Comparison of ENCODE assay signal across 1 cellular context in the genomic region with DNA sequence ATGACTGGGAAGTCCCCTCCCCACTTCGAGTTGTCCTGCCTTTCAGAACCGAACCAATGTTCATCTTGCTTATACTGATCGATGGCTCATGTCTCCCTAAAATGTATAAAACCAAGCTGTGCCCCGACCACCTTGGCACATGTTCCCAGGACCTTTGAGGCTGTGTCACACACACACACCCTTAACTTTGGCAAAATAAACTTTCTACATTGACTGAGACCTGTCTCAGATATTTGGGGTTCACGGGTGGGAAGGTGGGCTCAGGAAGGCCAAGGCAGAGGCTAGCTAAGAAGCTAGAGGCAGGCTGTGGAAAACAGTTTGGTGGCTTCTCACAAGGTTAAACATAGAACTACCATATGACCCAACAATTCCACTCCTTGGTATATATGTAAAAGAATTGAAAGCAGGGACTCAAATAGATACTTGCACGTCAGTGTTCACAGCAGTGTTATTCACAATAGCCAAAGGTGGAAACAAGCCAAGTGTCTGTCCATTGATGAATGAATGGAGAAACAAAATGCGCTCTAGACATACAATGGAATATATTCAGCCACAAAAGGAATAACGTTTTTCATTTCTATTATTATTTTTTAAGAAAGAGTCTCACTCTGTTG.
TF ChIP-seq lines count a peak whose summit lies in the region.

No MANE protein-coding gene starts in this region.

TF ChIP-seq in GM12878, 131 proteins besides CTCF, POLR2A, EP300 and RAD21 (continued from another document):
- TF ChIP-seq, protein P1, sequence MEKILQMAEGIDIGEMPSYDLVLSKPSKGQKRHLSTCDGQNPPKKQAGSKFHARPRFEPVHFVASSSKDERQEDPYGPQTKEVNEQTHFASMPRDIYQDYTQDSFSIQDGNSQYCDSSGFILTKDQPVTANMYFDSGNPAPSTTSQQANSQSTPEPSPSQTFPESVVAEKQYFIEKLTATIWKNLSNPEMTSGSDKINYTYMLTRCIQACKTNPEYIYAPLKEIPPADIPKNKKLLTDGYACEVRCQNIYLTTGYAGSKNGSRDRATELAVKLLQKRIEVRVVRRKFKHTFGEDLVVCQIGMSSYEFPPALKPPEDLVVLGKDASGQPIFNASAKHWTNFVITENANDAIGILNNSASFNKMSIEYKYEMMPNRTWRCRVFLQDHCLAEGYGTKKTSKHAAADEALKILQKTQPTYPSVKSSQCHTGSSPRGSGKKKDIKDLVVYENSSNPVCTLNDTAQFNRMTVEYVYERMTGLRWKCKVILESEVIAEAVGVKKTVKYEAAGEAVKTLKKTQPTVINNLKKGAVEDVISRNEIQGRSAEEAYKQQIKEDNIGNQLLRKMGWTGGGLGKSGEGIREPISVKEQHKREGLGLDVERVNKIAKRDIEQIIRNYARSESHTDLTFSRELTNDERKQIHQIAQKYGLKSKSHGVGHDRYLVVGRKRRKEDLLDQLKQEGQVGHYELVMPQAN (conservative IDR thresholded peaks at IDR 0.05): no peak
- 0 out of 2 replicates have a peak, but pooled peaks have one; percentile 30 for TF ChIP-seq RAD51 (IDR thresholded peaks at IDR 0.05)
- peak; percentile 44; the same call in 1 of the 2 replicates for TF ChIP-seq CHD2 (IDR thresholded peaks at IDR 0.05; ENCODE audit: borderline replicate concordance, low read depth, low read length)
- TF ChIP-seq, protein P2, sequence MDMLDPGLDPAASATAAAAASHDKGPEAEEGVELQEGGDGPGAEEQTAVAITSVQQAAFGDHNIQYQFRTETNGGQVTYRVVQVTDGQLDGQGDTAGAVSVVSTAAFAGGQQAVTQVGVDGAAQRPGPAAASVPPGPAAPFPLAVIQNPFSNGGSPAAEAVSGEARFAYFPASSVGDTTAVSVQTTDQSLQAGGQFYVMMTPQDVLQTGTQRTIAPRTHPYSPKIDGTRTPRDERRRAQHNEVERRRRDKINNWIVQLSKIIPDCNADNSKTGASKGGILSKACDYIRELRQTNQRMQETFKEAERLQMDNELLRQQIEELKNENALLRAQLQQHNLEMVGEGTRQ (IDR thresholded peaks at IDR 0.05; ENCODE audit: borderline replicate concordance, low read depth, low read length): no peak
- peak; percentile 69; the same call in 1 of the 2 replicates for TF ChIP-seq DPF2 (IDR thresholded peaks at IDR 0.05)
- 0 out of 2 replicates have a peak, but pooled peaks have one; percentile 45 for TF ChIP-seq MEF2A (IDR thresholded peaks at IDR 0.05; ENCODE audit: insufficient read depth, low read depth, low read length)
- peak; percentile 72 for TF ChIP-seq JUNB (IDR thresholded peaks at IDR 0.05)
- TF ChIP-seq, protein P3, sequence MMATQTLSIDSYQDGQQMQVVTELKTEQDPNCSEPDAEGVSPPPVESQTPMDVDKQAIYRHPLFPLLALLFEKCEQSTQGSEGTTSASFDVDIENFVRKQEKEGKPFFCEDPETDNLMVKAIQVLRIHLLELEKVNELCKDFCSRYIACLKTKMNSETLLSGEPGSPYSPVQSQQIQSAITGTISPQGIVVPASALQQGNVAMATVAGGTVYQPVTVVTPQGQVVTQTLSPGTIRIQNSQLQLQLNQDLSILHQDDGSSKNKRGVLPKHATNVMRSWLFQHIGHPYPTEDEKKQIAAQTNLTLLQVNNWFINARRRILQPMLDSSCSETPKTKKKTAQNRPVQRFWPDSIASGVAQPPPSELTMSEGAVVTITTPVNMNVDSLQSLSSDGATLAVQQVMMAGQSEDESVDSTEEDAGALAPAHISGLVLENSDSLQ (IDR thresholded peaks at IDR 0.05): peak; percentile 43; the same call in 1 of the 2 replicates
- peak; percentile 33 for TF ChIP-seq NR2F1 (conservative IDR thresholded peaks at IDR 0.05)
- TF ChIP-seq BHLHE40 (IDR thresholded peaks at IDR 0.05; ENCODE audit: borderline replicate concordance in 1 of 2, low read depth in 2 of 2, low read length in 1 of 2): peak in 1 of 2 experiments; percentile 42; a peak in 1 of 4 replicates
- 0 out of 2 replicates have a peak, but pooled peaks have one; percentile 28 for TF ChIP-seq EED (IDR thresholded peaks at IDR 0.05; ENCODE audit: low read depth)
- no peak for TF ChIP-seq RCOR1 (conservative IDR thresholded peaks at IDR 0.05; ENCODE audit: low read depth, low read length)
- peak; percentile 42 for TF ChIP-seq SKIL (IDR thresholded peaks at IDR 0.05; ENCODE audit: low read depth, poor library complexity, severe bottlenecking)
- peak; percentile 70; the same call in 1 of the 2 replicates for TF ChIP-seq CREM (IDR thresholded peaks at IDR 0.05; ENCODE audit: low read depth)
- peak; percentile 11 for TF ChIP-seq SP1 (IDR thresholded peaks at IDR 0.05; ENCODE audit: low read depth, low read length)
- TF ChIP-seq ZNF622 (IDR thresholded peaks at IDR 0.05): no peak
- TF ChIP-seq MTA2 (IDR thresholded peaks at IDR 0.05; ENCODE audit: low read depth): peak; percentile 75; the same call in 1 of the 2 replicates
- TF ChIP-seq FOS (IDR thresholded peaks at IDR 0.05; ENCODE audit: borderline replicate concordance, extremely low read depth, insufficient read length): no peak
- peak; percentile 50 for TF ChIP-seq RUNX3 (IDR thresholded peaks at IDR 0.05; ENCODE audit: low read length)
- TF ChIP-seq PML (IDR thresholded peaks at IDR 0.05; ENCODE audit: low read length): no peak
- 0 out of 2 replicates have a peak, but pooled peaks have one; percentile 16 for TF ChIP-seq PAX5 (IDR thresholded peaks at IDR 0.05; ENCODE audit: borderline replicate concordance, low read depth, low read length)
- TF ChIP-seq MEF2B (IDR thresholded peaks at IDR 0.05; ENCODE audit: partially characterized antibody, poor library complexity, severe bottlenecking): peak; percentile 79
- TF ChIP-seq, protein P4, sequence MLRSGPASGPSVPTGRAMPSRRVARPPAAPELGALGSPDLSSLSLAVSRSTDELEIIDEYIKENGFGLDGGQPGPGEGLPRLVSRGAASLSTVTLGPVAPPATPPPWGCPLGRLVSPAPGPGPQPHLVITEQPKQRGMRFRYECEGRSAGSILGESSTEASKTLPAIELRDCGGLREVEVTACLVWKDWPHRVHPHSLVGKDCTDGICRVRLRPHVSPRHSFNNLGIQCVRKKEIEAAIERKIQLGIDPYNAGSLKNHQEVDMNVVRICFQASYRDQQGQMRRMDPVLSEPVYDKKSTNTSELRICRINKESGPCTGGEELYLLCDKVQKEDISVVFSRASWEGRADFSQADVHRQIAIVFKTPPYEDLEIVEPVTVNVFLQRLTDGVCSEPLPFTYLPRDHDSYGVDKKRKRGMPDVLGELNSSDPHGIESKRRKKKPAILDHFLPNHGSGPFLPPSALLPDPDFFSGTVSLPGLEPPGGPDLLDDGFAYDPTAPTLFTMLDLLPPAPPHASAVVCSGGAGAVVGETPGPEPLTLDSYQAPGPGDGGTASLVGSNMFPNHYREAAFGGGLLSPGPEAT (IDR thresholded peaks at IDR 0.05; ENCODE audit: low read depth): peak; percentile 82; the same call in 1 of the 2 replicates
- no peak for TF ChIP-seq FOXK2 (IDR thresholded peaks at IDR 0.05)
- no peak for TF ChIP-seq SREBF1 (IDR thresholded peaks at IDR 0.05; ENCODE audit: low read length)
- TF ChIP-seq IRF4 (IDR thresholded peaks at IDR 0.05; ENCODE audit: low read depth, low read length): 0 out of 2 replicates have a peak, but pooled peaks have one; percentile 25
- 0 out of 2 replicates have a peak, but pooled peaks have one; percentile 30 for TF ChIP-seq JUND (IDR thresholded peaks at IDR 0.05; ENCODE audit: low read depth, low read length)
- TF ChIP-seq SMARCA5 (IDR thresholded peaks at IDR 0.05): no peak
